ENCODE assay signal across 4 cellular contexts in genomic region chr4:23539969-23540368, GRCh38.
TF ChIP-seq lines count a peak whose summit lies in the region.

No MANE protein-coding gene starts in this region.

TF ChIP-seq in A549, 52 proteins besides CTCF, POLR2A, EP300 and RAD21:
- TF ChIP-seq PHF8 (IDR thresholded peaks at IDR 0.05; ENCODE audit: borderline replicate concordance, low read depth), result no peak
- TF ChIP-seq ELK1 (IDR thresholded peaks at IDR 0.05; ENCODE audit: low read depth, low read length), result no peak
- TF ChIP-seq MAX (IDR thresholded peaks at IDR 0.05), result no peak
- TF ChIP-seq REST (IDR thresholded peaks at IDR 0.05), result no peak
- TF ChIP-seq ESRRA (IDR thresholded peaks at IDR 0.05; ENCODE audit: borderline replicate concordance, low read length), result no peak
- peak; percentile 42 for TF ChIP-seq MAFK (IDR thresholded peaks at IDR 0.05; ENCODE audit: partially characterized antibody)
- TF ChIP-seq HDAC2 (IDR thresholded peaks at IDR 0.05), result no peak
- TF ChIP-seq CHD2 (IDR thresholded peaks at IDR 0.05; ENCODE audit: low read length, partially characterized antibody), result no peak
- no peak for TF ChIP-seq TFCP2L1 (CRISPR knock-in tag; IDR thresholded peaks at IDR 0.05)

TF ChIP-seq in IMR-90, 13 proteins besides CTCF, POLR2A, EP300 and RAD21:
- TF ChIP-seq FOS (IDR thresholded peaks at IDR 0.05; ENCODE audit: low read depth, low read length), result no peak
- TF ChIP-seq MAFK (IDR thresholded peaks at IDR 0.05; ENCODE audit: low read depth, low read length), result peak; percentile 68

TF ChIP-seq in K562, 482 proteins besides CTCF, POLR2A, EP300 and RAD21:
- TF ChIP-seq MYC (IDR thresholded peaks at IDR 0.05; ENCODE audit: low read depth, low read length) (no peak), MYC (CRISPR knock-in tag; IDR thresholded peaks at IDR 0.05; ENCODE audit: borderline replicate concordance, low read depth) (no peak), MAFK (IDR thresholded peaks at IDR 0.05; ENCODE audit: low read length) (peak; percentile 48; the same call in 1 of the 2 replicates), MAFG (tag; conservative IDR thresholded peaks at IDR 0.05) (peak; percentile 27; the same call in 1 of the 2 replicates), ZNF316 (IDR thresholded peaks at IDR 0.05) (peak; percentile 58), FOXJ3 (CRISPR knock-in tag; IDR thresholded peaks at IDR 0.05) (no peak), MAFF (IDR thresholded peaks at IDR 0.05; ENCODE audit: low read length) (peak; percentile 48), ILF3 (IDR thresholded peaks at IDR 0.05; ENCODE audit: borderline replicate concordance) (no peak)
TF ChIP-seq in K562: peak in this region for 4.

TF ChIP-seq in neural cell, 6 proteins besides CTCF, POLR2A, EP300 and RAD21:
- no peak for TF ChIP-seq REST (IDR thresholded peaks at IDR 0.05; ENCODE audit: borderline replicate concordance)
- no peak for TF ChIP-seq TAF1 (IDR thresholded peaks at IDR 0.05; ENCODE audit: low read depth)
